21 cellular contexts compared by ENCODE assay signal in the genomic region with DNA sequence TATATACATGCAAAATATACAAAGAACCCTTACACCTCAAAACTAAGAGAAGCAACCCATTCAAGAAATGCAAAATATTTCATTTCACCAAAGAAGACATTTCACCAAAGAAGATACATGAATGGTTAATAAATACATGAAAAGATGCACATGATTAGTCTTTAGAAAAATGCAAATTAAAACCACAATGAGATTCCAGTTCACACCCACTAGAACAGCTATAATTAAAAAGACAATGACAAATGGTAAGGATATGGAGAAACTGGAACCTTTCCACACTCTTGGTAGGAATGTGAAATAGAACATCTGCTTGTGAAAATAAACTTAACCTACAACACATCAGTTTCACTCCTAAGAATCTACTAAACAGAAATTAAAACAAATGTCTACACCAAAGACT.
DNase-seq lines count a peak whose midpoint lies in the region; ATAC-seq, FAIRE-seq and TF ChIP-seq lines count a peak whose summit lies in the region.
"Had no signal": no experiment of that assay in that cellular context is flagged by ENCODE, and none has a peak within 500 bp of the region (broad histone marks: within the 10 kb centered on the region; RNA-seq: fewer than 3 reads in every experiment).

No MANE protein-coding gene starts in this region.

- H3K4me2 ChIP-seq in IMR-90 (ENCODE audit: low read depth, low read length) (peak overlapping the region; percentile 23; the same call in 1 of the 2 replicates), keratinocyte (ENCODE audit: control insufficient read depth, extremely low read depth, insufficient read depth, low read depth, low read length) (peak overlapping the region; percentile 66)
- H3K4me2 ChIP-seq: KMS-11 had no signal

- H2BK15ac ChIP-seq in IMR-90 (ENCODE audit: low read depth, low read length): no peak overlapping the region

- H3K4ac ChIP-seq in IMR-90 (ENCODE audit: low read depth, low read length): no peak overlapping the region

- H2BK120ac ChIP-seq in IMR-90 (ENCODE audit: low read depth, low read length): no peak overlapping the region

- TF ChIP-seq RAD21 in IMR-90 (IDR thresholded peaks at IDR 0.05; ENCODE audit: low read length): no peak

- H3K9me1 ChIP-seq in IMR-90 (ENCODE audit: insufficient read depth, low read length) (peaks cover 3% of the 10 kb centered on the region; the same call in 1 of the 2 replicates), keratinocyte (ENCODE audit: control insufficient read depth, extremely low read depth, insufficient read depth, low read length) (no peaks in the 10 kb centered on the region)

- H3K23ac ChIP-seq in IMR-90 (ENCODE audit: low read depth, low read length): no peak overlapping the region

- H4K5ac ChIP-seq in IMR-90 (ENCODE audit: low read depth, low read length): no peak overlapping the region

- H4K8ac ChIP-seq in IMR-90 (ENCODE audit: low read depth in 2 of 2, low read length in 2 of 2): no peak overlapping the region

- intact Hi-C loops in IMR-90 (cut with micrococcal nuclease): no loop called here
- intact Hi-C loops in esophagus squamous epithelium (cut with DNase I): no loop called here

- H3K14ac ChIP-seq in IMR-90 (replicated peaks; ENCODE audit: low read depth, low read length): no peak overlapping the region

- H3K27ac ChIP-seq in IMR-90 (ENCODE audit: insufficient read depth, low read length) (no peak overlapping the region), keratinocyte (ENCODE audit: control insufficient read depth, insufficient read depth, low read length) (peak overlapping the region; percentile 97), esophagus squamous epithelium (no peak overlapping the region)
- H3K27ac ChIP-seq: esophagus muscularis mucosa, KMS-11, lower lobe of right lung had no signal

- H3K9me3 ChIP-seq in IMR-90 (ENCODE audit: control insufficient read depth, insufficient read depth, low read length) (no peaks in the 10 kb centered on the region), keratinocyte (ENCODE audit: control insufficient read depth, low read depth, low read length) (no peaks in the 10 kb centered on the region), esophagus squamous epithelium (no peaks in the 10 kb centered on the region)
- H3K9me3 ChIP-seq: esophagus muscularis mucosa, lower lobe of right lung had no signal

- peak; percentile 53 for ATAC-seq in IMR-90 (ENCODE audit: low read depth)
- ATAC-seq: lower lobe of right lung had no signal

- H4K91ac ChIP-seq in IMR-90 (ENCODE audit: insufficient read depth, low read depth, low read length): no peak overlapping the region

- H3K4me1 ChIP-seq in IMR-90 (ENCODE audit: control insufficient read depth, insufficient read depth, low read length): peaks cover 5% of the 10 kb centered on the region; the same call in 1 of the 2 replicates
- H3K4me1 ChIP-seq in keratinocyte (ENCODE audit: control insufficient read depth, extremely low read depth, insufficient read depth, low read length): peaks cover 81% of the 10 kb centered on the region
- H3K4me1 ChIP-seq in esophagus squamous epithelium: peaks cover 0 to 51% (median 7%) of the 10 kb centered on the region in 3 donors

- H2AK5ac ChIP-seq in IMR-90 (ENCODE audit: low read depth, low read length): no peak overlapping the region

- H3K9ac ChIP-seq in IMR-90 (ENCODE audit: low read depth, low read length): no peak overlapping the region
- H3K9ac ChIP-seq in keratinocyte (ENCODE audit: control insufficient read depth, extremely low read depth, insufficient read depth, low read length): peak overlapping the region; percentile 79
- H3K9ac ChIP-seq: KMS-11 had no signal

- peak; percentile 29 for FAIRE-seq in keratinocyte (lab: Jason Lieb, UNC)
- FAIRE-seq: urothelium cell line had no signal

- H3K4me3 ChIP-seq in IMR-90 (ENCODE audit: insufficient read depth, low read depth, low read length) (no peak overlapping the region), astrocyte of the cerebellum (ENCODE audit: low read depth, low read length) (no peak overlapping the region), keratinocyte (ENCODE audit: control insufficient read depth in 2 of 3, extremely low read depth in 1 of 3, insufficient read depth in 2 of 3, low read depth in 1 of 3, low read length in 3 of 3) (no peak overlapping the region), esophagus squamous epithelium (no peak overlapping the region)
- H3K4me3 ChIP-seq: esophagus muscularis mucosa, lower lobe of right lung had no signal

- H4K20me1 ChIP-seq in IMR-90 (ENCODE audit: insufficient read depth, low read length) (no peaks in the 10 kb centered on the region), keratinocyte (ENCODE audit: control insufficient read depth, extremely low read depth, insufficient read depth, low read length) (no peaks in the 10 kb centered on the region)

- TF ChIP-seq CTCF in IMR-90 (conservative IDR thresholded peaks at IDR 0.05; ENCODE audit: low read depth, low read length): no peak
- TF ChIP-seq CTCF in astrocyte of the cerebellum (IDR thresholded peaks at IDR 0.05; ENCODE audit: low read depth, low read length, missing control alignments): no peak
- no peak for TF ChIP-seq CTCF in keratinocyte (optimal IDR thresholded peaks at IDR 0.05 in 1 of 3, IDR thresholded peaks at IDR 0.05 in 1 of 3, conservative IDR thresholded peaks at IDR 0.05 in 1 of 3; ENCODE audit: extremely low read depth in 1 of 3, insufficient read depth in 2 of 3, low read length in 3 of 3)
- no peak for TF ChIP-seq CTCF in esophagus squamous epithelium (IDR thresholded peaks at IDR 0.05)
- no peak for TF ChIP-seq CTCF in GM13976 (IDR thresholded peaks at IDR 0.05; ENCODE audit: borderline replicate concordance, control extremely low read depth, extremely low read depth, insufficient read depth, missing control alignments)

- CTCF ChIA-PET in IMR-90 (lab: Yijun Ruan, JAX): no interaction called here

- dilution Hi-C loops in IMR-90 (cut with HindIII; ENCODE audit: low sequenced_read_pairs, unreplicated experiment): no loop called here
- dilution Hi-C loops in keratinocyte (cut with MboI; ENCODE audit: extremely low pct_ligation_motif_present, low sequenced_read_pairs): no loop called here

- no peak overlapping the region for H2BK5ac ChIP-seq in IMR-90 (ENCODE audit: low read depth, low read length, poor library complexity, severe bottlenecking)

- no peak overlapping the region for H3K56ac ChIP-seq in IMR-90 (ENCODE audit: extremely low read depth, insufficient read depth, low read length)

- DNase-seq in IMR-90 (peak; percentile 12), astrocyte of the cerebellum (ENCODE audit: low read depth) (peak; percentile 32), keratinocyte (ENCODE audit: low read depth, low spot score) (no peak), superior temporal gyrus (ENCODE audit: extremely low spot score) (peak; percentile 59), glomerular visceral epithelial cell (ENCODE audit: extremely low spot score) (no peak), esophagus squamous epithelium (lab: John Stamatoyannopoulos, UW) (no peak), SIG-M5 (lab: John Stamatoyannopoulos, UW) (no peak), GM13976 (ENCODE audit: low spot score) (no peak)
- DNase-seq: activated CD4-positive, alpha-beta T cell treated with anti-CD3 and anti-CD28 coated beads for 4 hours; aorta; cerebellar nuclear complex; COR-L47; effector CD4-positive, alpha-beta T cell; immature natural killer cell; lower lobe of right lung; NCI-H1092; occipital lobe; stimulated activated CD4-positive, alpha-beta T cell treated with anti-CD3 and anti-CD28 coated beads, Interleukin-12 subunit alpha, Interleukin-12 subunit beta, amount 100 ng/mL, for 4 hours had no signal

- H3K27me3 ChIP-seq in IMR-90 (ENCODE audit: control insufficient read depth, insufficient read depth, low read length): peaks cover 3% of the 10 kb centered on the region; the same call in 1 of the 2 replicates
- no peaks in the 10 kb centered on the region for H3K27me3 ChIP-seq in keratinocyte (ENCODE audit: control insufficient read depth, extremely low read depth, insufficient read depth, low read length)
- H3K27me3 ChIP-seq in esophagus squamous epithelium: no peaks in the 10 kb centered on the region
- H3K27me3 ChIP-seq: esophagus muscularis mucosa had no signal

- no peak for TF ChIP-seq POLR2A in IMR-90 (IDR thresholded peaks at IDR 0.05; ENCODE audit: low read depth, low read length)
- TF ChIP-seq POLR2A in esophagus squamous epithelium (IDR thresholded peaks at IDR 0.05): no peak

- in situ Hi-C loops in IMR-90 (cut with MboI; ENCODE audit: low sequenced_read_pairs): no loop called here
- in situ Hi-C loops in astrocyte of the cerebellum (cut with HindIII; ENCODE audit: low sequenced_read_pairs): no loop called here
- in situ Hi-C loops in GM13976 (cut with MboI; ENCODE audit: low sequenced_read_pairs, unreplicated experiment): no loop called here

- H3K36me3 ChIP-seq in IMR-90 (ENCODE audit: control insufficient read depth, insufficient read depth, low read length): no peaks in the 10 kb centered on the region
- peaks cover 0 to 9% of the 10 kb centered on the region in 2 experiments for H3K36me3 ChIP-seq in keratinocyte (ENCODE audit: control insufficient read depth in 2 of 2, extremely low read depth in 1 of 2, insufficient read depth in 2 of 2, low read length in 2 of 2)
- no peaks in the 10 kb centered on the region for H3K36me3 ChIP-seq in esophagus squamous epithelium
- H3K36me3 ChIP-seq: esophagus muscularis mucosa, lower lobe of right lung had no signal

- H2BK20ac ChIP-seq in IMR-90 (ENCODE audit: low read depth, low read length): no peak overlapping the region

- H2AFZ ChIP-seq in IMR-90 (replicated peaks; ENCODE audit: low read length, poor library complexity) (no peak overlapping the region), keratinocyte (ENCODE audit: control insufficient read depth, low read length) (no peak overlapping the region)

- POLR2A ChIA-PET in IMR-90 (lab: Charles Lee; ENCODE audit: unreplicated experiment): no interaction called here

- H2AK9ac ChIP-seq in IMR-90 (replicated peaks; ENCODE audit: low read depth, low read length, poor library complexity): no peak overlapping the region

- H3K18ac ChIP-seq in IMR-90 (ENCODE audit: low read depth, low read length): no peak overlapping the region

- no peaks in the 10 kb centered on the region for H3K79me1 ChIP-seq in IMR-90 (ENCODE audit: low read depth in 1 of 2, low read length in 2 of 2)

- no TSS peak for BruUV-seq in IMR-90 (replicated peaks; lab: Mats Ljungman, UMichigan)

- peaks cover 57% of the 10 kb centered on the region for H3K79me2 ChIP-seq in keratinocyte (ENCODE audit: control insufficient read depth, insufficient read depth, low read length)

TF ChIP-seq in IMR-90, 13 proteins besides CTCF, POLR2A, EP300 and RAD21 (continues in another document):
- no peak for TF ChIP-seq CEBPB (IDR thresholded peaks at IDR 0.05; ENCODE audit: low read depth, low read length)
- TF ChIP-seq MAFK (IDR thresholded peaks at IDR 0.05; ENCODE audit: low read depth, low read length): no peak
- no peak for TF ChIP-seq NFE2L2 (IDR thresholded peaks at IDR 0.05; ENCODE audit: low read depth, low read length)
- TF ChIP-seq MXI1 (IDR thresholded peaks at IDR 0.05; ENCODE audit: borderline replicate concordance, low read depth, low read length): no peak
- TF ChIP-seq FOS (IDR thresholded peaks at IDR 0.05; ENCODE audit: low read depth, low read length): no peak
- no peak for TF ChIP-seq SMC3 (IDR thresholded peaks at IDR 0.05; ENCODE audit: low read depth, low read length)
- no peak for TF ChIP-seq MAZ (IDR thresholded peaks at IDR 0.05; ENCODE audit: borderline replicate concordance, low read depth, low read length)

Comparison
In these comparisons a context has a peak if more than half of its experiments do, and no peak if none do; other contexts are left out.
1. DNase-seq: peak in IMR-90 (single experiment), astrocyte of the cerebellum (single experiment) and superior temporal gyrus (single experiment); none in keratinocyte (single experiment), glomerular visceral epithelial cell (single experiment), esophagus squamous epithelium (single experiment), SIG-M5 (single experiment) and GM13976 (single experiment).